Comparison of ENCODE assay signal across 16 cellular contexts in the genomic region with DNA sequence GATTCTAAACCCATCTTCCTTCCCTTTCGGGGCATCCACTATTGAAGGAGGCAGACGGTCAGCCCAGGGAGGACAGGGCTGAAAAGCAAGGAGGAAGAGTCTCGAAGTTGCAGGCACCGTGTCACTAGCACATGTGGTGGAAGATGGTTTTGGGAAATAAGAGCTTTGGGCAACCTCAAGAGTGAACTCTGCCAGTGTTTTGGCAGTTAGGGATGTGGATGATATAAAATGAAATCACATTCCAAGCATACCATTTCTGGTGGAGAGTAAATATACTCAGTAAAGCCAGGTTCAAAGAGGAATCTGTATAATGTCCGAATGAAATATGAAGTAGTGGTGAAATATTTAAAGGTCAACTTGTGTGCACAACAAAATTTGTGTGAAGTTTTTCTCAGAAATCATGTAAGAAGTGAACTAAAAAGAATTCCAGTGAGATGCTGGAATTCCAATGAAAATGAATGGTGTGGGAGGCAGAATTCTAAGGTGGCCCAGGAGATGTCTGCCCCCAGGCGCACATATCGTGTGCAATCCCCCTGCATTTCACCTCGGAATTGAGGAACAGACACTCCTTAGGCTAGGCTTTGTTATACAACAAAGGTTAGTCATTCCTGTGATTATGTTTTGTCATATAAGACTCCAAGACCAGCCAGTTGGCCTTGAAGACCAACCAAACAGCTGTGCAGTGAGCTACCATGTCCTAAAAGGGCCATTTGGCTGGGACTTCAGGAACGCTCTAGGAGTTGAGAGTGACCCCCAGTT.
DNase-seq lines count a peak whose midpoint lies in the region; ATAC-seq and TF ChIP-seq lines count a peak whose summit lies in the region.
"Had no signal": no experiment of that assay in that cellular context is flagged by ENCODE, and none has a peak within 500 bp of the region (broad histone marks: within the 10 kb centered on the region; RNA-seq: fewer than 3 reads in every experiment).

No MANE protein-coding gene starts in this region.

- ATAC-seq in GM18498 (IDR thresholded peaks at IDR 0.05; ENCODE audit: unreplicated experiment) = no peak
- ATAC-seq: activated CD4-positive, alpha-beta T cell treated with anti-CD3 and anti-CD28 coated beads for 36 hours; CD8-positive, alpha-beta T cell had no signal

- no peaks in the 10 kb centered on the region for H3K36me3 Mint-ChIP-seq in Caco-2 (ENCODE audit: insufficient read depth, unreplicated experiment)
- H3K36me3 Mint-ChIP-seq: activated naive CD8-positive, alpha-beta T cell; CD8-positive, alpha-beta T cell had no signal

- no peak overlapping the region for H3K4me3 Mint-ChIP-seq in Caco-2 (ENCODE audit: unreplicated experiment)
- H3K4me3 Mint-ChIP-seq: activated CD4-positive, alpha-beta T cell treated with anti-CD3 and anti-CD28 coated beads for 36 hours; activated naive CD8-positive, alpha-beta T cell; CD8-positive, alpha-beta T cell had no signal

- no peaks in the 10 kb centered on the region for H3K4me1 Mint-ChIP-seq in Caco-2 (ENCODE audit: low read depth, unreplicated experiment)
- H3K4me1 Mint-ChIP-seq: activated CD4-positive, alpha-beta T cell treated with anti-CD3 and anti-CD28 coated beads for 36 hours had no signal

- peaks cover 24% of the 10 kb centered on the region for H3K4me1 ChIP-seq in PC-9 (replicated peaks; ENCODE audit: insufficient read depth)
- H3K4me1 ChIP-seq in prostate gland (replicated peaks) = no peaks in the 10 kb centered on the region
- no peaks in the 10 kb centered on the region for H3K4me1 ChIP-seq in Caco-2
- H3K4me1 ChIP-seq: testis had no signal

- CTCF ChIA-PET in PC-9 (lab: Charles Lee) = interaction anchor here (0.7 to 1.3 kb wide), 2 partner anchors 9 to 629 kb away, joined by 4 read pairs; no protein-coding TSS in a partner anchor
- CTCF ChIA-PET in Caco-2 (lab: Charles Lee) = interaction anchor here (0.6 to 1.5 kb wide), 2 partner anchors 8 to 93 kb away, joined by 3 to 8 read pairs; no protein-coding TSS in a partner anchor

- no peak overlapping the region for H3K27ac Mint-ChIP-seq in Caco-2 (ENCODE audit: unreplicated experiment)
- H3K27ac Mint-ChIP-seq: activated CD4-positive, alpha-beta T cell treated with anti-CD3 and anti-CD28 coated beads for 36 hours; activated naive CD8-positive, alpha-beta T cell; CD8-positive, alpha-beta T cell had no signal

- H3K9me3 ChIP-seq in PC-9 (ENCODE audit: insufficient read depth, low read depth) (no peaks in the 10 kb centered on the region), prostate gland (no peaks in the 10 kb centered on the region), Caco-2 (no peaks in the 10 kb centered on the region)
- H3K9me3 ChIP-seq: right atrium auricular region, testis had no signal

- H3K27ac ChIP-seq in PC-9 (peak overlapping the region; percentile 23), prostate gland (peak overlapping the region; percentile 9 to 17)
- H3K27ac ChIP-seq: KMS-11, right atrium auricular region, RWPE1, testis had no signal

- peak; percentile 79 for DNase-seq in GM03348 (ENCODE audit: low spot score)
- DNase-seq in PC-9 = peak in 1 of 2 experiments; percentile 90
- peak; percentile 57 for DNase-seq in fibroblast of peridontal ligament (ENCODE audit: extremely low read depth)
- no peak for DNase-seq in prostate gland (ENCODE audit: low spot score)
- DNase-seq in DMS114 treated with DMSO at 0.1 percent for 48 hours (lab: John Stamatoyannopoulos, UW; ENCODE audit: unreplicated experiment) = no peak
- DNase-seq in Caco-2 = no peak
- DNase-seq: activated CD4-positive, alpha-beta T cell treated with anti-CD3 and anti-CD28 coated beads for 36 hours; activated T-cell treated with anti-CD3 and anti-CD28 coated beads for 4 hours; CD8-positive, alpha-beta T cell; NCI-H510A; testis had no signal

- no peaks in the 10 kb centered on the region for H4K20me1 ChIP-seq in PC-9 (ENCODE audit: insufficient read depth)

- H3F3A ChIP-seq in PC-9 (ENCODE audit: insufficient read depth, low read depth) = peaks cover 22% of the 10 kb centered on the region

- H3K27me3 ChIP-seq in PC-9 (ENCODE audit: insufficient read depth, low read depth) = no peaks in the 10 kb centered on the region
- no peaks in the 10 kb centered on the region for H3K27me3 ChIP-seq in prostate gland (replicated peaks; ENCODE audit: insufficient read depth)
- H3K27me3 ChIP-seq in Caco-2 (replicated peaks; ENCODE audit: control insufficient read depth, insufficient read depth, low read length) = no peaks in the 10 kb centered on the region
- H3K27me3 ChIP-seq: right atrium auricular region, testis had no signal

- intact Hi-C loops in PC-9 (cut with micrococcal nuclease; ENCODE audit: unreplicated experiment) (loop anchor here (2.0 kb wide), 3 partner anchors 72 to 218 kb away; partner anchors contain the start of gene SH3BP4), prostate gland (cut with DNase I) (no loop called here), Caco-2 (cut with micrococcal nuclease; ENCODE audit: unreplicated experiment) (no loop called here)

- WGBS in prostate gland = 63% methylated on average over 9 of the region's 9 CpGs

- H3K9me3 Mint-ChIP-seq in Caco-2 (ENCODE audit: unreplicated experiment) = no peaks in the 10 kb centered on the region
- H3K9me3 Mint-ChIP-seq: CD8-positive, alpha-beta T cell had no signal

- H3K36me3 ChIP-seq in PC-9 (ENCODE audit: low read depth) = no peaks in the 10 kb centered on the region
- no peaks in the 10 kb centered on the region for H3K36me3 ChIP-seq in prostate gland
- no peaks in the 10 kb centered on the region for H3K36me3 ChIP-seq in Caco-2 (ENCODE audit: control insufficient read depth, insufficient read depth, low read length)
- H3K36me3 ChIP-seq: right atrium auricular region had no signal

- POLR2A ChIA-PET in PC-9 (lab: Charles Lee; ENCODE audit: unreplicated experiment) (interaction anchor here (0.5 to 0.7 kb wide), 4 partner anchors 120 to 1125 kb away, joined by 3 to 5 read pairs (median 3); no protein-coding TSS in a partner anchor), Caco-2 (lab: Charles Lee) (no interaction called here)

- peak overlapping the region; percentile 39 for H3K4me2 ChIP-seq in PC-9
- H3K4me2 ChIP-seq: KMS-11 had no signal

- no peaks in the 10 kb centered on the region for H3K9me2 ChIP-seq in PC-9 (ENCODE audit: insufficient read depth)

- no peaks in the 10 kb centered on the region for H3K27me3 Mint-ChIP-seq in Caco-2 (ENCODE audit: insufficient read depth, unreplicated experiment)

- H3K4me3 ChIP-seq in PC-9 = no peak overlapping the region
- H3K4me3 ChIP-seq in prostate gland = no peak overlapping the region
- no peak overlapping the region for H3K4me3 ChIP-seq in Caco-2 (ENCODE audit: low read depth, low read length)
- H3K4me3 ChIP-seq: right atrium auricular region, testis had no signal

- H2AFZ ChIP-seq in PC-9 = no peak overlapping the region

- no TSS peak for BruUV-seq in PC-9 (replicated peaks; lab: Mats Ljungman, UMichigan)
- no TSS peak for BruUV-seq in Caco-2 (replicated peaks; lab: Mats Ljungman, UMichigan)

- TF ChIP-seq POLR2A in prostate gland (IDR thresholded peaks at IDR 0.05) = no peak

- TF ChIP-seq CTCF in PC-9 (conservative IDR thresholded peaks at IDR 0.05) (no peak), prostate gland (IDR thresholded peaks at IDR 0.05) (no peak), Caco-2 (IDR thresholded peaks at IDR 0.05; ENCODE audit: insufficient read depth in 1 of 2, low read depth in 1 of 2, low read length in 1 of 2, severe bottlenecking in 1 of 2, unreplicated experiment in 1 of 2) (no peak)

- H3K79me2 ChIP-seq in PC-9 (ENCODE audit: low read depth) = no peaks in the 10 kb centered on the region

Comparison
In these comparisons a context has a peak if more than half of its experiments do, and no peak if none do; other contexts are left out.
1. DNase-seq: peak in GM03348 (single experiment) and fibroblast of peridontal ligament (single experiment); none in prostate gland (single experiment), DMS114 treated with DMSO at 0.1 percent for 48 hours (single experiment) and Caco-2 (0 of 2).